ENCODE assay signal across 8 cellular contexts in the genomic region with DNA sequence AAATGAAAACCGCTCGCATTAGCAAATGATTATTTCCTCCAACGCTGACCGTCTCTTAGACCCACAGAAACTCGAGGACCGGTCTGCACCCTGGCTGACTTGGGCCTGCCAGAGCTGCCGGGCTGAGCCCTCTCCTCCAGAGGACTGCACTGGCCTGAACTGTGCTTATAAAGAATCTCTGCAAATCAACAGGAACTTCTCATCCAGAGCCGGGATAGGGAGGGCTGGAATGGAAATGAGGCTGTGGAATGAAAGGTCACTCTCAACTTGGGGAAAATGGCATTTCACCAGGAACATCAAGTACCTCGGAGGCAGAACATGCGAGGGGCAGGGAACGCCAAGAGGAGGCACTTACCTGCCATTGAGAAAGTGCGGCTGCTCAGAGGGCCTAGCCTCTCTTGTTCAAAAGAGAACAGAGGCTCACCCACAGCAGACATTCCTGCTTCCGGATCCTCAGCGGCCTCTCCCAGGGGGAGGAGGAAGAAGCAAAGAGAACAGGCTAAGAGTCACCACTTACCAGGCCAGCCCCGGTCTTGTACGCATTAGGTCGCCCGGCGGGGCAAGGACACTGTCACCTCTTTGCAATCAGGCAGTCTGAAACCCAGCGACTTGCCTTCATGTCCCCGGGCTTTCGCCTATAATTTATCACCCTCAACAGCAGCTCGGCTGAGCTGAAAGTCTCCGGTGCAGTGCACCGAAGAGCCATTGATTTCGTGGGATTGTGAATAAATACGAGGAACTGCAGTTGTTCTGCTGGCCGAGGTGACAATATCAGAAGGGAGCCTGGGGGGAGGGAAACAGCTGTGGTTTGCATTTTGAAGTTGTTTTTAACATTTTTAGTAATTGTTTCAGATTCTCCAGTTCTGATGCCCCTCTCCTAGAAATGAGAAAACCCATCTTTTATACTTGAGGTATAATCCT. TPM values are rescaled to one million over a fixed set of nuclear protein-coding genes. Genes with fewer than 3 reads are reported as not detected.
DNase-seq lines count a peak whose midpoint lies in the region; ATAC-seq and TF ChIP-seq lines count a peak whose summit lies in the region.

No MANE protein-coding gene starts in this region.

- H3K27me3 ChIP-seq in Caco-2 (replicated peaks; ENCODE audit: control insufficient read depth, insufficient read depth, low read length) = no peaks in the 10 kb centered on the region

- H3K4me3 ChIP-seq in Caco-2 (ENCODE audit: low read depth, low read length) = no peak overlapping the region

- ATAC-seq in left cardiac atrium = peak; percentile 66 to 67
- peak; percentile 38 for ATAC-seq in omental fat pad (ENCODE audit: low FRiP score)
- ATAC-seq in HG02852 (IDR thresholded peaks at IDR 0.05; ENCODE audit: unreplicated experiment) = no peak
- no peak for ATAC-seq in GM18870 (IDR thresholded peaks at IDR 0.05; ENCODE audit: unreplicated experiment)

- CTCF ChIA-PET in Caco-2 (lab: Charles Lee) = interaction anchor here (0.8 to 2.0 kb wide), 6 partner anchors 36 to 65 kb away, joined by 3 to 23 read pairs (median 5); partner anchors contain the start of gene ZMYND8

- H3K9me3 Mint-ChIP-seq in Caco-2 (ENCODE audit: unreplicated experiment) = no peaks in the 10 kb centered on the region

- H3K4me1 Mint-ChIP-seq in Caco-2 (ENCODE audit: low read depth, unreplicated experiment) = peaks cover 70% of the 10 kb centered on the region

- DNase-seq in Caco-2 = peak; percentile 72 to 84
- DNase-seq in NCI-H187 treated with DMSO at 0.1 percent for 48 hours (lab: John Stamatoyannopoulos, UW) = peak; percentile 30
- peak; percentile 80 for DNase-seq in amniotic epithelial cell (ENCODE audit: low read depth)
- peak; percentile 81 for DNase-seq in left cardiac atrium
- DNase-seq in omental fat pad (ENCODE audit: low spot score) = peak; percentile 61
- DNase-seq in NCI-H1436 treated with DMSO at 0.1 percent for 48 hours (lab: John Stamatoyannopoulos, UW) = no peak

- peaks cover 10% of the 10 kb centered on the region for H3K36me3 ChIP-seq in Caco-2 (ENCODE audit: control insufficient read depth, insufficient read depth, low read length)

- no peaks in the 10 kb centered on the region for H3K27me3 Mint-ChIP-seq in Caco-2 (ENCODE audit: insufficient read depth, unreplicated experiment)

- POLR2A ChIA-PET in Caco-2 (lab: Charles Lee) = interaction anchor here (0.5 to 3.5 kb wide), 7 partner anchors 15 to 182 kb away, joined by 3 to 82 read pairs (median 4); partner anchors contain the start of gene ZMYND8

- peaks cover 97% of the 10 kb centered on the region for H3K4me1 ChIP-seq in Caco-2

- H3K9me3 ChIP-seq in Caco-2 = no peaks in the 10 kb centered on the region

- H3K4me3 Mint-ChIP-seq in Caco-2 (ENCODE audit: unreplicated experiment) = peak overlapping the region; percentile 69

- intact Hi-C loops in Caco-2 (cut with micrococcal nuclease; ENCODE audit: unreplicated experiment) (loop anchor here (1.0 to 2.0 kb wide), 5 partner anchors 14 to 119 kb away; no protein-coding TSS in a partner anchor), left cardiac atrium (cut with DNase I) (loop anchor here (2.0 to 5.0 kb wide), 2 partner anchors 38 to 40 kb away; partner anchors contain the start of gene ZMYND8 (in 1 of the 2))

- peak overlapping the region; percentile 97 for H3K27ac Mint-ChIP-seq in Caco-2 (ENCODE audit: unreplicated experiment)

- BruUV-seq in Caco-2 (replicated peaks; lab: Mats Ljungman, UMichigan) = TSS peak; percentile 85

- H3K36me3 Mint-ChIP-seq in Caco-2 (ENCODE audit: insufficient read depth, unreplicated experiment) = peaks cover 98% of the 10 kb centered on the region

- TF ChIP-seq CTCF in Caco-2 (IDR thresholded peaks at IDR 0.05; ENCODE audit: insufficient read depth in 1 of 2, low read depth in 1 of 2, low read length in 1 of 2, severe bottlenecking in 1 of 2, unreplicated experiment in 1 of 2) (no peak), omental fat pad (IDR thresholded peaks at IDR 0.05) (no peak)

RNA-seq across cellular contexts. Expression of gene ZMYND8, which starts 37.6 kb away (rescaled TPM):
- total RNA-seq in Caco-2 (2022) = 180 and 194 TPM in 2 replicates
- total RNA-seq in left cardiac atrium = 10 to 100 TPM; 22.6 to 27.5 TPM
- total RNA-seq in omental fat pad = 10 to 100 TPM; 22.7 to 44.5 (median 28.6) TPM

Comparison
In these comparisons a context has a peak if more than half of its experiments do, and no peak if none do; other contexts are left out.
1. ATAC-seq: peak in left cardiac atrium (2 of 2) and omental fat pad (single experiment); none in HG02852 (single experiment) and GM18870 (single experiment).